ENCODE assay signal across 8 cellular contexts in genomic region chr2:132038883-132039235, GRCh38.
DNase-seq lines count a peak whose midpoint lies in the region; ATAC-seq and TF ChIP-seq lines count a peak whose summit lies in the region.
"Not testable (repeated sequence)": the region's sequence is repeated elsewhere in the genome, so short reads cannot be mapped to it uniquely, and the experiment has no call there.

No MANE protein-coding gene starts in this region.

- not testable (repeated sequence) for H3K27ac ChIP-seq in colonic mucosa; heart right ventricle; mesodermal cell (ENCODE audit: low read depth, low read length, severe bottlenecking); psoas muscle

- H3K4me1 Mint-ChIP-seq in Calu3 (ENCODE audit: low read depth, unreplicated experiment); activated CD8-positive, alpha-beta memory T cell treated with anti-CD3 and anti-CD28 coated beads, Interleukin-2, amount 10 ng/mL, durations not matched to agents 7 days and 5 days; type B pancreatic cell (ENCODE audit: unreplicated experiment): not testable (repeated sequence)

- intact Hi-C loops in Calu3 (cut with micrococcal nuclease; ENCODE audit: unreplicated experiment); colonic mucosa (cut with DNase I); heart right ventricle (cut with DNase I); psoas muscle (cut with DNase I): not testable (repeated sequence)

- H3K27me3 ChIP-seq in colonic mucosa: peaks cover 18% of the 10 kb centered on the region
- peaks cover 0 to 54% (median 39%) of the 10 kb centered on the region in 7 donors for H3K27me3 ChIP-seq in heart right ventricle
- H3K27me3 ChIP-seq in psoas muscle (ENCODE audit: insufficient read depth in 3 of 3, low read length in 2 of 3): peaks cover 0 to 32% (median 16%) of the 10 kb centered on the region in 3 donors

- H3K4me3 ChIP-seq in colonic mucosa: peak overlapping the region; percentile 26
- peak overlapping the region in 9 of 10 donors; percentile 42 to 53 (median 50) for H3K4me3 ChIP-seq in heart right ventricle
- peak overlapping the region; percentile 63 for H3K4me3 ChIP-seq in mesodermal cell (ENCODE audit: extremely low read depth, insufficient read depth, low read length, poor library complexity, severe bottlenecking)
- H3K4me3 ChIP-seq in psoas muscle: peak overlapping the region; percentile 58

- TF ChIP-seq CTCF in Calu3 (IDR thresholded peaks at IDR 0.05; ENCODE audit: unreplicated experiment); colonic mucosa (IDR thresholded peaks at IDR 0.05); heart right ventricle (IDR thresholded peaks at IDR 0.05); psoas muscle (IDR thresholded peaks at IDR 0.05); type B pancreatic cell (conservative IDR thresholded peaks at IDR 0.05): not testable (repeated sequence)

- H3K36me3 ChIP-seq in colonic mucosa; heart right ventricle; mesodermal cell (ENCODE audit: control insufficient read depth, insufficient read depth, low read length); psoas muscle (ENCODE audit: insufficient read depth in 1 of 2, low read depth in 1 of 2): not testable (repeated sequence)

- not testable (repeated sequence) for DNase-seq in Calu3; activated CD8-positive, alpha-beta memory T cell treated with anti-CD3 and anti-CD28 coated beads, Interleukin-2, amount 10 ng/mL, durations not matched to agents 7 days and 5 days; colonic mucosa; heart right ventricle; psoas muscle; type B pancreatic cell (ENCODE audit: extremely low spot score, unreplicated experiment)
- peak; percentile 16 for DNase-seq in NCI-H1694 treated with DMSO at 0.1 percent for 48 hours (lab: John Stamatoyannopoulos, UW)

- not testable (repeated sequence) for ATAC-seq in activated CD8-positive, alpha-beta memory T cell treated with anti-CD3 and anti-CD28 coated beads, Interleukin-2, amount 10 ng/mL, durations not matched to agents 7 days and 5 days; heart right ventricle; psoas muscle

- H3K4me1 ChIP-seq in colonic mucosa; heart right ventricle; mesodermal cell (ENCODE audit: control insufficient read depth, insufficient read depth, low read length, poor library complexity, severe bottlenecking); psoas muscle: not testable (repeated sequence)

- H3K27ac Mint-ChIP-seq in Calu3 (ENCODE audit: unreplicated experiment): not testable (repeated sequence)
- H3K27ac Mint-ChIP-seq in activated CD8-positive, alpha-beta memory T cell treated with anti-CD3 and anti-CD28 coated beads, Interleukin-2, amount 10 ng/mL, durations not matched to agents 7 days and 5 days: peak overlapping the region; percentile 64
- H3K27ac Mint-ChIP-seq in type B pancreatic cell: peak overlapping the region; percentile 33

- H3K4me3 Mint-ChIP-seq in Calu3 (ENCODE audit: low read depth, unreplicated experiment): peak overlapping the region; percentile 74
- H3K4me3 Mint-ChIP-seq in activated CD8-positive, alpha-beta memory T cell treated with anti-CD3 and anti-CD28 coated beads, Interleukin-2, amount 10 ng/mL, durations not matched to agents 7 days and 5 days: not testable (repeated sequence)
- peak overlapping the region; percentile 90 for H3K4me3 Mint-ChIP-seq in type B pancreatic cell

- H3K27me3 Mint-ChIP-seq in Calu3 (ENCODE audit: unreplicated experiment) (peaks cover 65% of the 10 kb centered on the region), type B pancreatic cell (peaks cover 43% of the 10 kb centered on the region)
- peaks cover 31% of the 10 kb centered on the region for H3K27me3 Mint-ChIP-seq in activated CD8-positive, alpha-beta memory T cell treated with anti-CD3 and anti-CD28 coated beads, Interleukin-2, amount 10 ng/mL, durations not matched to agents 7 days and 5 days

- H3K9me3 ChIP-seq in colonic mucosa; heart right ventricle; mesodermal cell (ENCODE audit: control insufficient read depth, low read length); psoas muscle: not testable (repeated sequence)

- not testable (repeated sequence) for BruUV-seq in Calu3 (replicated peaks; lab: Mats Ljungman, UMichigan)

- CTCF ChIA-PET in Calu3 (lab: Charles Lee); activated CD8-positive, alpha-beta memory T cell treated with anti-CD3 and anti-CD28 coated beads, Interleukin-2, amount 10 ng/mL, durations not matched to agents 7 days and 5 days (lab: Charles Lee): not testable (repeated sequence)

- H3K36me3 Mint-ChIP-seq in Calu3 (ENCODE audit: insufficient read depth, unreplicated experiment): peaks cover 12% of the 10 kb centered on the region
- H3K36me3 Mint-ChIP-seq in activated CD8-positive, alpha-beta memory T cell treated with anti-CD3 and anti-CD28 coated beads, Interleukin-2, amount 10 ng/mL, durations not matched to agents 7 days and 5 days; type B pancreatic cell: not testable (repeated sequence)

- not testable (repeated sequence) for H3K9ac ChIP-seq in colonic mucosa (ENCODE audit: low read depth in 2 of 2, low read length in 2 of 2)

- not testable (repeated sequence) for H3K9me3 Mint-ChIP-seq in Calu3 (ENCODE audit: low read depth, unreplicated experiment); activated CD8-positive, alpha-beta memory T cell treated with anti-CD3 and anti-CD28 coated beads, Interleukin-2, amount 10 ng/mL, durations not matched to agents 7 days and 5 days (ENCODE audit: low read depth); type B pancreatic cell

- whole genome bisulfite sequencing in heart right ventricle, 2 donors: 5 to 8% methylated on average over 1 of the region's 1 CpG
- WGBS in mesodermal cell (ENCODE audit: insufficient coverage in 2 of 2), 2 experiments: no CpG with 5 or more reads among the region's 1 CpG
- WGBS in psoas muscle, 3 donors: 0 to 4% (median 3%) methylated on average over 1 of the region's 1 CpG
